ENCODE assay signal across 1 cellular context in the genomic region with DNA sequence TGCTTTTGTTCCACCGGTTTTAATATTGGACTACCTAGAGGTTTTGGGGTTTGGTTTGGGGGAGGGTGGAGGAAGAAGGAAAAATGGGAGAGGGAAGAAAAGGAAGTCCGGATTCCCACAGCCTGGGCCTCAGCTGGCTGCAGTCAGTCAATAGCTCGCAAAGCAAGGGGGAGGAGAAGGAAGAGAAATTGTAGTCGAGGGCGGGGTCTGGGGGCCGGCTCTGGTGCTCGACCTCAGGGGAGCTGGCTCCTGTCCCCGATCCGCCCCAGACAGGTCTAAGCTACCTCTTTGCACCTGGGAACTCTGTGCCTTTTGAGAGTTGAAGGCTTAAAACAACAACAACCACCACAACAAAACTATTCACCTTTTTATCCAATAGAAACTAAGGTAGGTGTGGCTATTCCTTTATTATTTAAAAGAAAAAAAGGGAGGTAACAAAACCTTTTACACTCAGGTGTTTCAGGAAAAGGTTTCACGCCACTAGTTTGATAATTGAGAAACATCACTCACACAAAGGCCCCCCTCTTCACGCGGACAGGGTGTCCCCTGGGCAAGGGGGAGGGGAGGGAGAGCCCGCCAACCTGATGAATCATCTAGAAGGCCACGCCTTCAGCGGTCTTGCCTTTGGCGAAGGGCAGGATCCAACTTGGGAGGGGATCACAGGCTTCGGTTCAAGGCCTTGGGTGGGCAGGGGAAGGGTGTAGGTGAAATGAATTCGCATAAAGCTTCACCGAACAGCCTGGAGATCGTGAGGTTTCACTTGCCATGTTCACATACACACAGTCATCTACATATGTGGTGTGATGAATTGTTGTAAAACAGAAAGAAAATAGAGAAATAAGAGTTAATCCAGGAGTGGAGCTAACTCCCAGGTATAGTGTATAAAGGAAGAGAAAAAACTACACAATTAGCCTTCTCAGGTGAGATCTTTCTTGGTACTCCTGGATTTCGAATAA.
TF ChIP-seq lines count a peak whose summit lies in the region.

No MANE protein-coding gene starts in this region.

TF ChIP-seq in K562, 482 proteins besides CTCF, POLR2A, EP300 and RAD21 (continued from another document and continues in another):
- TF ChIP-seq, protein P1, sequence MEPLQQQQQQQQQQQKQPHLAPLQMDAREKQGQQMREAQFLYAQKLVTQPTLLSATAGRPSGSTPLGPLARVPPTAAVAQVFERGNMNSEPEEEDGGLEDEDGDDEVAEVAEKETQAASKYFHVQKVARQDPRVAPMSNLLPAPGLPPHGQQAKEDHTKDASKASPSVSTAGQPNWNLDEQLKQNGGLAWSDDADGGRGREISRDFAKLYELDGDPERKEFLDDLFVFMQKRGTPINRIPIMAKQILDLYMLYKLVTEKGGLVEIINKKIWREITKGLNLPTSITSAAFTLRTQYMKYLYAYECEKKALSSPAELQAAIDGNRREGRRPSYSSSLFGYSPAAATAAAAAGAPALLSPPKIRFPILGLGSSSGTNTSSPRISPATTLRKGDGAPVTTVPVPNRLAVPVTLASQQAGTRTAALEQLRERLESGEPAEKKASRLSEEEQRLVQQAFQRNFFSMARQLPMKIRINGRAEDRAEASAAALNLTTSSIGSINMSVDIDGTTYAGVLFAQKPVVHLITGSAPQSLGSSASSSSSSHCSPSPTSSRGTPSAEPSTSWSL (CRISPR knock-in tag; IDR thresholded peaks at IDR 0.05; ENCODE audit: borderline replicate concordance), result no peak
- TF ChIP-seq LEF1 (IDR thresholded peaks at IDR 0.05) (peak; percentile 48; the same call in 1 of the 2 replicates), HNRNPH1 (optimal IDR thresholded peaks at IDR 0.05; ENCODE audit: low read depth, low read length) (no peak), ZFP36 (IDR thresholded peaks at IDR 0.05; ENCODE audit: low read depth, low read length, partially characterized antibody) (no peak), ZNF445 (CRISPR knock-in tag; IDR thresholded peaks at IDR 0.05; ENCODE audit: low read depth) (no peak), THRAP3 (IDR thresholded peaks at IDR 0.05; ENCODE audit: borderline replicate concordance) (no peak), NFXL1 (CRISPR knock-in tag; IDR thresholded peaks at IDR 0.05) (no peak), LARP7 (IDR thresholded peaks at IDR 0.05) (no peak), MAZ (CRISPR knock-in tag; conservative IDR thresholded peaks at IDR 0.05 in 1 of 2, IDR thresholded peaks at IDR 0.05 in 1 of 2) (peak; percentile 18 to 76; a peak in 2 of 4 replicates), PRPF4 (IDR thresholded peaks at IDR 0.05; ENCODE audit: insufficient read depth, low read depth, low read length, poor library complexity, severe bottlenecking) (no peak), PHF8 (IDR thresholded peaks at IDR 0.05; ENCODE audit: borderline replicate concordance, low read length) (no peak), CREBBP (IDR thresholded peaks at IDR 0.05; ENCODE audit: low read depth, low read length) (no peak), ZFX (CRISPR knock-in tag; IDR thresholded peaks at IDR 0.05) (peak; percentile 22; the same call in 1 of the 2 replicates), ZBTB1 (CRISPR knock-in tag; IDR thresholded peaks at IDR 0.05; ENCODE audit: borderline replicate concordance, low read depth) (no peak), KLF1 (tag; IDR thresholded peaks at IDR 0.05) (no peak), ZNF324 (CRISPR knock-in tag; IDR thresholded peaks at IDR 0.05) (no peak), HDAC2 (IDR thresholded peaks at IDR 0.05) (no peak), ZNF146 (CRISPR knock-in tag; IDR thresholded peaks at IDR 0.05; ENCODE audit: unreplicated experiment) (no peak)
- TF ChIP-seq, protein P2, sequence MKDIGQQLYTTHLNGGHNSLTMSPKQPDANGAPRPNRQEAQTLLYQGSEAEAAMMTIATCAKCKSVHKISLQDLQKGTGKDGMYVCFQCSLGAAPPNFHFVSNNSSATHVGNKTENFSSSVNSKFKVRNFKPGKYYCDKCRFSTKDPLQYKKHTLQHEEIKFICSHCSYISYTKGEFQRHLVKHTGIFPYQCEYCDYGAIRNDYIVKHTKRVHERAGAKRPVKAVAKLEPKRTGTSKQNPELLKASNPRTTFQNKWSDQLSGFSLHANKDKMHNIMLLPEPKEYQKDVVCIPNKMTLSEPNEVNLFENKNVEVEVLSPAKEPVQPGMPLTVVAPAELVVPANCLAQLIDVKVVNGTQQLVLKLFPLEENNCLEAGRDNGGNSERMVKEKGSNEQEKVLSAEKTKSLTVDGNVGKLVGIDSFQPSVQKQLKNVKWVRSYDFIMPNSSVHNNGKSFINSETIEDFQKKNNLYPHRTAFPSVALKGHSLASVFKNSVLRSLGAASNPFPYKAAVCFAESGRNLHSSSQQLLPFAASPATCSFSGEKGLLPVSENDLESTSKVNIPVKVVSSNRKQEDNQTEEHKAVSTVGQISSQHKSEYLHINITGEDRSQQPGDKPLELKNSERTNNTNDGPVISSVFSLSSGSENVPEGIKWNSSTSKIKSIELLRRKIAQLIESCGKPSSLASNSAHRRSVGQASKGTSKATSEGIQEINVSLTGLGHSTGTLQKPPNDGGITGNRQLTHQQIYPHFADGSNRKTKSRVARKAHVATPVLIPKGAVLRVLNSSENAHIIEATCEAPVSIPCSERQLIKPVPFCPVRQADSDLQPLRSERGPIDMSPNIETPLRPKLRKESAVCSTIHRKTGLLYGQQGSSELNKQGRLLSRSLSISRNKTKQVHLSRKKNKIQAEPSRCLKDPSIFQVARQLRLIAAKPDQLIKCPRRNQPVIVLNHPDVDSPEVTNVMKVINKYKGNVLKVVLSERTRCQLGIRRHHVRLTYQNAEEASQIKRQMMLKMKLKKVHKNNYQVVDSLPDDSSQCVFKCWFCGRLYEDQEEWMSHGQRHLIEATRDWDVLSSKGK (CRISPR knock-in tag; IDR thresholded peaks at IDR 0.05), result no peak
- TF ChIP-seq, protein P3, sequence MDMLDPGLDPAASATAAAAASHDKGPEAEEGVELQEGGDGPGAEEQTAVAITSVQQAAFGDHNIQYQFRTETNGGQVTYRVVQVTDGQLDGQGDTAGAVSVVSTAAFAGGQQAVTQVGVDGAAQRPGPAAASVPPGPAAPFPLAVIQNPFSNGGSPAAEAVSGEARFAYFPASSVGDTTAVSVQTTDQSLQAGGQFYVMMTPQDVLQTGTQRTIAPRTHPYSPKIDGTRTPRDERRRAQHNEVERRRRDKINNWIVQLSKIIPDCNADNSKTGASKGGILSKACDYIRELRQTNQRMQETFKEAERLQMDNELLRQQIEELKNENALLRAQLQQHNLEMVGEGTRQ (CRISPR knock-in tag; IDR thresholded peaks at IDR 0.05), result no peak
- TF ChIP-seq, protein P4, sequence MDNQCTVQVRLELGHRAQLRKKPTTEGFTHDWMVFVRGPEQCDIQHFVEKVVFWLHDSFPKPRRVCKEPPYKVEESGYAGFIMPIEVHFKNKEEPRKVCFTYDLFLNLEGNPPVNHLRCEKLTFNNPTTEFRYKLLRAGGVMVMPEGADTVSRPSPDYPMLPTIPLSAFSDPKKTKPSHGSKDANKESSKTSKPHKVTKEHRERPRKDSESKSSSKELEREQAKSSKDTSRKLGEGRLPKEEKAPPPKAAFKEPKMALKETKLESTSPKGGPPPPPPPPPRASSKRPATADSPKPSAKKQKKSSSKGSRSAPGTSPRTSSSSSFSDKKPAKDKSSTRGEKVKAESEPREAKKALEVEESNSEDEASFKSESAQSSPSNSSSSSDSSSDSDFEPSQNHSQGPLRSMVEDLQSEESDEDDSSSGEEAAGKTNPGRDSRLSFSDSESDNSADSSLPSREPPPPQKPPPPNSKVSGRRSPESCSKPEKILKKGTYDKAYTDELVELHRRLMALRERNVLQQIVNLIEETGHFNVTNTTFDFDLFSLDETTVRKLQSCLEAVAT (IDR thresholded peaks at IDR 0.05), result no peak
- TF ChIP-seq, protein P5, sequence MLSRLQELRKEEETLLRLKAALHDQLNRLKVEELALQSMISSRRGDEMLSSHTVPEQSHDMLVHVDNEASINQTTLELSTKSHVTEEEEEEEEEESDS (CRISPR knock-in tag; IDR thresholded peaks at IDR 0.05), result no peak
- TF ChIP-seq, protein P6, sequence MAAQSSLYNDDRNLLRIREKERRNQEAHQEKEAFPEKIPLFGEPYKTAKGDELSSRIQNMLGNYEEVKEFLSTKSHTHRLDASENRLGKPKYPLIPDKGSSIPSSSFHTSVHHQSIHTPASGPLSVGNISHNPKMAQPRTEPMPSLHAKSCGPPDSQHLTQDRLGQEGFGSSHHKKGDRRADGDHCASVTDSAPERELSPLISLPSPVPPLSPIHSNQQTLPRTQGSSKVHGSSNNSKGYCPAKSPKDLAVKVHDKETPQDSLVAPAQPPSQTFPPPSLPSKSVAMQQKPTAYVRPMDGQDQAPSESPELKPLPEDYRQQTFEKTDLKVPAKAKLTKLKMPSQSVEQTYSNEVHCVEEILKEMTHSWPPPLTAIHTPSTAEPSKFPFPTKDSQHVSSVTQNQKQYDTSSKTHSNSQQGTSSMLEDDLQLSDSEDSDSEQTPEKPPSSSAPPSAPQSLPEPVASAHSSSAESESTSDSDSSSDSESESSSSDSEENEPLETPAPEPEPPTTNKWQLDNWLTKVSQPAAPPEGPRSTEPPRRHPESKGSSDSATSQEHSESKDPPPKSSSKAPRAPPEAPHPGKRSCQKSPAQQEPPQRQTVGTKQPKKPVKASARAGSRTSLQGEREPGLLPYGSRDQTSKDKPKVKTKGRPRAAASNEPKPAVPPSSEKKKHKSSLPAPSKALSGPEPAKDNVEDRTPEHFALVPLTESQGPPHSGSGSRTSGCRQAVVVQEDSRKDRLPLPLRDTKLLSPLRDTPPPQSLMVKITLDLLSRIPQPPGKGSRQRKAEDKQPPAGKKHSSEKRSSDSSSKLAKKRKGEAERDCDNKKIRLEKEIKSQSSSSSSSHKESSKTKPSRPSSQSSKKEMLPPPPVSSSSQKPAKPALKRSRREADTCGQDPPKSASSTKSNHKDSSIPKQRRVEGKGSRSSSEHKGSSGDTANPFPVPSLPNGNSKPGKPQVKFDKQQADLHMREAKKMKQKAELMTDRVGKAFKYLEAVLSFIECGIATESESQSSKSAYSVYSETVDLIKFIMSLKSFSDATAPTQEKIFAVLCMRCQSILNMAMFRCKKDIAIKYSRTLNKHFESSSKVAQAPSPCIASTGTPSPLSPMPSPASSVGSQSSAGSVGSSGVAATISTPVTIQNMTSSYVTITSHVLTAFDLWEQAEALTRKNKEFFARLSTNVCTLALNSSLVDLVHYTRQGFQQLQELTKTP (IDR thresholded peaks at IDR 0.05; ENCODE audit: low read depth in 1 of 2, partially characterized antibody in 2 of 2), result no peak
- TF ChIP-seq, protein P7, sequence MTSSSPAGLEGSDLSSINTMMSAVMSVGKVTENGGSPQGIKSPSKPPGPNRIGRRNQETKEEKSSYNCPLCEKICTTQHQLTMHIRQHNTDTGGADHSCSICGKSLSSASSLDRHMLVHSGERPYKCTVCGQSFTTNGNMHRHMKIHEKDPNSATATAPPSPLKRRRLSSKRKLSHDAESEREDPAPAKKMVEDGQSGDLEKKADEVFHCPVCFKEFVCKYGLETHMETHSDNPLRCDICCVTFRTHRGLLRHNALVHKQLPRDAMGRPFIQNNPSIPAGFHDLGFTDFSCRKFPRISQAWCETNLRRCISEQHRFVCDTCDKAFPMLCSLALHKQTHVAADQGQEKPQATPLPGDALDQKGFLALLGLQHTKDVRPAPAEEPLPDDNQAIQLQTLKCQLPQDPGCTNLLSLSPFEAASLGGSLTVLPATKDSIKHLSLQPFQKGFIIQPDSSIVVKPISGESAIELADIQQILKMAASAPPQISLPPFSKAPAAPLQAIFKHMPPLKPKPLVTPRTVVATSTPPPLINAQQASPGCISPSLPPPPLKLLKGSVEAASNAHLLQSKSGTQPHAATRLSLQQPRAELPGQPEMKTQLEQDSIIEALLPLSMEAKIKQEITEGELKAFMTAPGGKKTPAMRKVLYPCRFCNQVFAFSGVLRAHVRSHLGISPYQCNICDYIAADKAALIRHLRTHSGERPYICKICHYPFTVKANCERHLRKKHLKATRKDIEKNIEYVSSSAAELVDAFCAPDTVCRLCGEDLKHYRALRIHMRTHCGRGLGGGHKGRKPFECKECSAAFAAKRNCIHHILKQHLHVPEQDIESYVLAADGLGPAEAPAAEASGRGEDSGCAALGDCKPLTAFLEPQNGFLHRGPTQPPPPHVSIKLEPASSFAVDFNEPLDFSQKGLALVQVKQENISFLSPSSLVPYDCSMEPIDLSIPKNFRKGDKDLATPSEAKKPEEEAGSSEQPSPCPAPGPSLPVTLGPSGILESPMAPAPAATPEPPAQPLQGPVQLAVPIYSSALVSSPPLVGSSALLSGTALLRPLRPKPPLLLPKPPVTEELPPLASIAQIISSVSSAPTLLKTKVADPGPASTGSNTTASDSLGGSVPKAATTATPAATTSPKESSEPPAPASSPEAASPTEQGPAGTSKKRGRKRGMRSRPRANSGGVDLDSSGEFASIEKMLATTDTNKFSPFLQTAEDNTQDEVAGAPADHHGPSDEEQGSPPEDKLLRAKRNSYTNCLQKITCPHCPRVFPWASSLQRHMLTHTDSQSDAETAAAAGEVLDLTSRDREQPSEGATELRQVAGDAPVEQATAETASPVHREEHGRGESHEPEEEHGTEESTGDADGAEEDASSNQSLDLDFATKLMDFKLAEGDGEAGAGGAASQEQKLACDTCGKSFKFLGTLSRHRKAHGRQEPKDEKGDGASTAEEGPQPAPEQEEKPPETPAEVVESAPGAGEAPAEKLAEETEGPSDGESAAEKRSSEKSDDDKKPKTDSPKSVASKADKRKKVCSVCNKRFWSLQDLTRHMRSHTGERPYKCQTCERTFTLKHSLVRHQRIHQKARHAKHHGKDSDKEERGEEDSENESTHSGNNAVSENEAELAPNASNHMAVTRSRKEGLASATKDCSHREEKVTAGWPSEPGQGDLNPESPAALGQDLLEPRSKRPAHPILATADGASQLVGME (CRISPR knock-in tag; IDR thresholded peaks at IDR 0.05), result no peak
- TF ChIP-seq, protein P8, sequence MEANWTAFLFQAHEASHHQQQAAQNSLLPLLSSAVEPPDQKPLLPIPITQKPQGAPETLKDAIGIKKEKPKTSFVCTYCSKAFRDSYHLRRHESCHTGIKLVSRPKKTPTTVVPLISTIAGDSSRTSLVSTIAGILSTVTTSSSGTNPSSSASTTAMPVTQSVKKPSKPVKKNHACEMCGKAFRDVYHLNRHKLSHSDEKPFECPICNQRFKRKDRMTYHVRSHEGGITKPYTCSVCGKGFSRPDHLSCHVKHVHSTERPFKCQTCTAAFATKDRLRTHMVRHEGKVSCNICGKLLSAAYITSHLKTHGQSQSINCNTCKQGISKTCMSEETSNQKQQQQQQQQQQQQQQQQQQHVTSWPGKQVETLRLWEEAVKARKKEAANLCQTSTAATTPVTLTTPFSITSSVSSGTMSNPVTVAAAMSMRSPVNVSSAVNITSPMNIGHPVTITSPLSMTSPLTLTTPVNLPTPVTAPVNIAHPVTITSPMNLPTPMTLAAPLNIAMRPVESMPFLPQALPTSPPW (CRISPR knock-in tag; IDR thresholded peaks at IDR 0.05), result peak; percentile 88
- TF ChIP-seq, protein P9, sequence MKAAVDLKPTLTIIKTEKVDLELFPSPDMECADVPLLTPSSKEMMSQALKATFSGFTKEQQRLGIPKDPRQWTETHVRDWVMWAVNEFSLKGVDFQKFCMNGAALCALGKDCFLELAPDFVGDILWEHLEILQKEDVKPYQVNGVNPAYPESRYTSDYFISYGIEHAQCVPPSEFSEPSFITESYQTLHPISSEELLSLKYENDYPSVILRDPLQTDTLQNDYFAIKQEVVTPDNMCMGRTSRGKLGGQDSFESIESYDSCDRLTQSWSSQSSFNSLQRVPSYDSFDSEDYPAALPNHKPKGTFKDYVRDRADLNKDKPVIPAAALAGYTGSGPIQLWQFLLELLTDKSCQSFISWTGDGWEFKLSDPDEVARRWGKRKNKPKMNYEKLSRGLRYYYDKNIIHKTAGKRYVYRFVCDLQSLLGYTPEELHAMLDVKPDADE (conservative IDR thresholded peaks at IDR 0.05; ENCODE audit: control insufficient read depth, low read depth, low read length), result no peak
